ENCODE assay signal across 9 cellular contexts in the genomic region with DNA sequence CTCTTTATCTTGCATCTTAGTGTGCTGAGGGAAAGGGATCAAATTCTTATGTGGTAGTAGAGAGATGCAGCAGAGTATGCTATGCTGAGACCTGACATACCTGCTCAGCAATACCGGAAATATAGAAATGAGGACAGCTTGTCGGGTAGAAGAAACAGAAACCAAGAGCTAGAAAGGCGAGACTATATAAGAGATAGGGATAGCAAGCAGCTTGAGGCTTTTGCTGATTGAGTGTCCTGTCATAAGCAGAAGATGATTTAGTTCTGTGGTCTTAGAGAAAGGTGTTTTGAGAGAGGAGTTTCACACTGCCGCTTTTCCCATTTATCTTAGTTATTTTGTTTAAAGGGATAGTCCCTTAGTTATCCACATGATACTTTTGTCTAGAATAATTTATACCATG. TPM values are rescaled to one million over a fixed set of nuclear protein-coding genes. Genes with fewer than 3 reads are reported as not detected.
A peak's percentile ranks its signal among the peaks of the same experiment; 100 is the strongest.
DNase-seq lines count a peak whose midpoint lies in the region; ATAC-seq and TF ChIP-seq lines count a peak whose summit lies in the region.
"Had no signal": no experiment of that assay in that cellular context is flagged by ENCODE, and none has a peak within 500 bp of the region (broad histone marks: within the 10 kb centered on the region; RNA-seq: fewer than 3 reads in every experiment).

No MANE protein-coding gene starts in this region.

- H3K36me3 ChIP-seq in OCI-LY7 (ENCODE audit: insufficient read depth, low read length): 0 out of 2 replicates have a peak, but pooled peaks cover 9% of the 10 kb centered on the region
- no peaks in the 10 kb centered on the region for H3K36me3 ChIP-seq in naive thymus-derived CD4-positive, alpha-beta T cell (ENCODE audit: control insufficient read depth in 2 of 3, insufficient read depth in 3 of 3, low read length in 3 of 3)

- peaks cover 18% of the 10 kb centered on the region for H3K4me1 ChIP-seq in OCI-LY7 (ENCODE audit: insufficient read depth, low read length, poor library complexity, severe bottlenecking)
- peaks cover 29 to 32% of the 10 kb centered on the region in 2 donors for H3K4me1 ChIP-seq in naive thymus-derived CD4-positive, alpha-beta T cell (ENCODE audit: control insufficient read depth in 2 of 2, insufficient read depth in 2 of 2, low read length in 2 of 2)

- no peaks in the 10 kb centered on the region for H3K9me3 Mint-ChIP-seq in naive thymus-derived CD4-positive, alpha-beta T cell

- H3K4me2 ChIP-seq in OCI-LY7 (ENCODE audit: low read length): peak overlapping the region; percentile 64

- CTCF ChIA-PET in OCI-LY7 (lab: Charles Lee; ENCODE audit: unreplicated experiment): no interaction called here
- CTCF ChIA-PET in naive thymus-derived CD4-positive, alpha-beta T cell (lab: Charles Lee): interaction anchor here (0.9 kb wide), 1 partner anchor 323 kb away, joined by 3 read pairs; no protein-coding TSS in a partner anchor

- TF ChIP-seq CTCF in OCI-LY7 (conservative IDR thresholded peaks at IDR 0.05; ENCODE audit: low read length): no peak
- no peak for TF ChIP-seq CTCF in omental fat pad (IDR thresholded peaks at IDR 0.05)

- H3K9me3 ChIP-seq in OCI-LY7 (ENCODE audit: low read length): no peaks in the 10 kb centered on the region
- no peaks in the 10 kb centered on the region for H3K9me3 ChIP-seq in naive thymus-derived CD4-positive, alpha-beta T cell (ENCODE audit: control insufficient read depth in 2 of 3, low read length in 3 of 3)

- DNase-seq in OCI-LY7 (ENCODE audit: low spot score) (peak; percentile 39), omental fat pad (ENCODE audit: low spot score) (no peak), H4 (ENCODE audit: low spot score) (no peak), NCI-H82 treated with DMSO at 0.1 percent for 48 hours (lab: John Stamatoyannopoulos, UW; ENCODE audit: unreplicated experiment) (no peak), mucosa of gallbladder (ENCODE audit: low spot score) (no peak)
- DNase-seq in naive thymus-derived CD4-positive, alpha-beta T cell: peak in 6 of 9 donors; percentile 17 to 38 (median 33)

- H3K36me3 Mint-ChIP-seq in naive thymus-derived CD4-positive, alpha-beta T cell: peaks cover 0 to 3% (median 0%) of the 10 kb centered on the region in 5 donors

- peaks cover 24 to 90% (median 67%) of the 10 kb centered on the region in 7 donors for H3K4me1 Mint-ChIP-seq in naive thymus-derived CD4-positive, alpha-beta T cell

- no TSS peak for BruUV-seq in OCI-LY7 (replicated peaks; lab: Mats Ljungman, UMichigan)

- H3K27ac ChIP-seq in OCI-LY7 (ENCODE audit: low read depth, low read length, poor library complexity, severe bottlenecking): no peak overlapping the region
- peak overlapping the region; percentile 55 for H3K27ac ChIP-seq in naive thymus-derived CD4-positive, alpha-beta T cell (ENCODE audit: low read depth, low read length)
- H3K27ac ChIP-seq: epithelial cell of prostate had no signal

- H3K9me2 ChIP-seq in OCI-LY7 (ENCODE audit: insufficient read depth, low read length): no peaks in the 10 kb centered on the region

- peaks cover 92% of the 10 kb centered on the region for H3K79me2 ChIP-seq in OCI-LY7 (ENCODE audit: insufficient read depth, low read depth, low read length)

- intact Hi-C loops in OCI-LY7 (cut with micrococcal nuclease; ENCODE audit: unreplicated experiment): loop anchor here (10.0 kb wide), 1 partner anchor 192 kb away; no protein-coding TSS in a partner anchor
- intact Hi-C loops in naive thymus-derived CD4-positive, alpha-beta T cell (cut with micrococcal nuclease): loop anchor here (2.0 to 10.0 kb wide), 8 partner anchors 14 to 470 kb away; a partner anchor contains a TSS

- POLR2A ChIA-PET in OCI-LY7 (lab: Charles Lee): interaction anchor here (0.7 kb wide), 2 partner anchors 16 to 156 kb away, joined by 4 read pairs; no protein-coding TSS in a partner anchor
- POLR2A ChIA-PET in naive thymus-derived CD4-positive, alpha-beta T cell (lab: Charles Lee): interaction anchor here (5.4 kb wide), 1 partner anchor 31 kb away, joined by 42 read pairs; a partner anchor contains a TSS

- H3K27ac Mint-ChIP-seq in naive thymus-derived CD4-positive, alpha-beta T cell: peak overlapping the region; percentile 23 to 82 (median 75)

- H2AFZ ChIP-seq in OCI-LY7 (ENCODE audit: low read length): no peak overlapping the region

- H4K20me1 ChIP-seq in OCI-LY7 (ENCODE audit: insufficient read depth, low read length): peaks cover 18% of the 10 kb centered on the region

- no peaks in the 10 kb centered on the region for H3K27me3 ChIP-seq in naive thymus-derived CD4-positive, alpha-beta T cell (ENCODE audit: control insufficient read depth in 2 of 2, insufficient read depth in 2 of 2, low read length in 2 of 2)

- ATAC-seq in GM18907 (IDR thresholded peaks at IDR 0.05; ENCODE audit: unreplicated experiment): peak; percentile 75
- peak; percentile 76 for ATAC-seq in HG02571 (IDR thresholded peaks at IDR 0.05; ENCODE audit: unreplicated experiment)
- peak; percentile 66 for ATAC-seq in naive thymus-derived CD4-positive, alpha-beta T cell
- no peak for ATAC-seq in omental fat pad (ENCODE audit: low FRiP score)

- peak overlapping the region; percentile 25 for H3K4me3 ChIP-seq in OCI-LY7 (ENCODE audit: low read depth, low read length, poor library complexity, severe bottlenecking)
- no peak overlapping the region for H3K4me3 ChIP-seq in naive thymus-derived CD4-positive, alpha-beta T cell (ENCODE audit: low read length)

- H3K27me3 Mint-ChIP-seq in naive thymus-derived CD4-positive, alpha-beta T cell: no peaks in the 10 kb centered on the region

- H3K4me3 Mint-ChIP-seq in naive thymus-derived CD4-positive, alpha-beta T cell: peak overlapping the region; percentile 18 to 71 (median 66)

RNA-seq across cellular contexts. Expression of a gene that starts 31.7 kb away (rescaled TPM):
- total RNA-seq in OCI-LY7 (2014; rRNA removed; shearing (Covaris generic)): 32.2 and 38.0 TPM in 2 replicates
- total RNA-seq in OCI-LY7 (2022) (58.5 and 67.9 TPM in 2 replicates), omental fat pad (100 to 1,000 TPM in 3 of 4 donors, 10 to 100 TPM in 1; 72.4 to 160 (median 129) TPM), mucosa of gallbladder (90.5 TPM)
- 10 to 100 TPM; 46.2 to 79.5 (median 72.1) TPM for total RNA-seq in naive thymus-derived CD4-positive, alpha-beta T cell
- polyA plus RNA-seq in naive thymus-derived CD4-positive, alpha-beta T cell: 10 to 100 TPM; 22.6 to 27.8 TPM
- 32.1 and 43.5 TPM in 2 replicates for total RNA-seq in H4 (2014; rRNA removed; shearing (Covaris generic))

Comparison
In these comparisons a context has a peak if more than half of its experiments do, and no peak if none do; other contexts are left out.
1. DNase-seq: peak in OCI-LY7 (single experiment) and naive thymus-derived CD4-positive, alpha-beta T cell (6 of 9); none in omental fat pad (single experiment), H4 (single experiment), NCI-H82 treated with DMSO at 0.1 percent for 48 hours (single experiment) and mucosa of gallbladder (single experiment).